ENCODE assay signal across 5 cellular contexts in the genomic region with DNA sequence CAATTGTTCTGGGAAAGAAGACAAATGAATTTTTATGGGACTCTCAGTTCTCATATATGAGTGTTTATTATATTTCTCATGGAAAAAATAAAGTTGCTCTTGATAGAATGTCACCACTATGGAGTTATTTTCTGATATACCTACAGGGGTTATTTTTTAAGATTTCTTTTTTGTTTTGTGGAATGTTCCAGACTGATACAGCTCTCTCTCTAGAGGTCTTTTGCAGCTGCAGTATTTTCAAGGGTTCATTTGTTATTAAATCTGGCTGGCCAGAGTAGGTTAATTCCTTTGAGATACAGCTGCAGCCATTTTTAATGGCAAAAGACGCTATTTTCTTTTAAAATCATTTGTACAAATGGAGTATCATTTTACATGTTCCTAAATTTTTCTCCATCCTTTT.
"Had no signal": no experiment of that assay in that cellular context is flagged by ENCODE, and none has a peak within 500 bp of the region (broad histone marks: within the 10 kb centered on the region; RNA-seq: fewer than 3 reads in every experiment).

No MANE protein-coding gene starts in this region.

- H3K4me3 ChIP-seq: GM23338 had no signal

- ATAC-seq: GM23338, HepG2 had no signal

- H3K27ac ChIP-seq: HL-60 had no signal

- DNase-seq: H9, HCEC 1CT had no signal
